Comparison of ENCODE assay signal across 2 cellular contexts in genomic region chr1:62229468-62229867, GRCh38.
TF ChIP-seq lines count a peak whose summit lies in the region.

No MANE protein-coding gene starts in this region.

TF ChIP-seq in HepG2, 621 proteins besides CTCF, POLR2A, EP300 and RAD21:
- TF ChIP-seq ZNF563 (CRISPR knock-in tag; IDR thresholded peaks at IDR 0.05) (no peak), HNRNPUL1 (IDR thresholded peaks at IDR 0.05; ENCODE audit: low read depth, low read length) (no peak), CSRNP1 (CRISPR knock-in tag; IDR thresholded peaks at IDR 0.05) (no peak), ZNF451 (CRISPR knock-in tag; IDR thresholded peaks at IDR 0.05) (no peak), CEBPG (CRISPR knock-in tag; IDR thresholded peaks at IDR 0.05) (peak; percentile 86), RARG (CRISPR knock-in tag; IDR thresholded peaks at IDR 0.05; ENCODE audit: low read depth) (no peak), CEBPB (IDR thresholded peaks at IDR 0.05; ENCODE audit: borderline replicate concordance, low read depth, low read length) (peak; percentile 70; the same call in 1 of the 2 replicates), ZNF501 (CRISPR knock-in tag; IDR thresholded peaks at IDR 0.05) (no peak), HOMEZ (CRISPR knock-in tag; IDR thresholded peaks at IDR 0.05; ENCODE audit: low read depth) (no peak), ZNF24 (IDR thresholded peaks at IDR 0.05) (no peak), SIX1 (CRISPR knock-in tag; IDR thresholded peaks at IDR 0.05; ENCODE audit: borderline replicate concordance) (peak; percentile 78), TGIF2 (CRISPR knock-in tag; IDR thresholded peaks at IDR 0.05) (0 out of 2 replicates have a peak, but pooled peaks have one; percentile 23), HMGA1 (CRISPR knock-in tag; conservative IDR thresholded peaks at IDR 0.05) (no peak), NR2F2 (IDR thresholded peaks at IDR 0.05; ENCODE audit: borderline replicate concordance, low read depth) (no peak), SP2 (CRISPR knock-in tag; IDR thresholded peaks at IDR 0.05) (no peak), ARHGAP35 (CRISPR knock-in tag; IDR thresholded peaks at IDR 0.05; ENCODE audit: borderline replicate concordance) (no peak), NFIB (CRISPR knock-in tag; IDR thresholded peaks at IDR 0.05; ENCODE audit: borderline replicate concordance) (no peak), SIX4 (CRISPR knock-in tag; IDR thresholded peaks at IDR 0.05) (peak; percentile 71; the same call in 1 of the 2 replicates), ZNF446 (CRISPR knock-in tag; IDR thresholded peaks at IDR 0.05) (no peak), ZNF121 (CRISPR knock-in tag; IDR thresholded peaks at IDR 0.05) (no peak), REPIN1 (CRISPR knock-in tag; IDR thresholded peaks at IDR 0.05; ENCODE audit: borderline replicate concordance, low read depth) (no peak), ZNF362 (CRISPR knock-in tag; IDR thresholded peaks at IDR 0.05; ENCODE audit: borderline replicate concordance) (peak; percentile 85; the same call in 1 of the 2 replicates), ZNF792 (CRISPR knock-in tag; IDR thresholded peaks at IDR 0.05) (no peak), TEAD3 (CRISPR knock-in tag; optimal IDR thresholded peaks at IDR 0.05; ENCODE audit: borderline replicate concordance) (peak; percentile 15), ZNF468 (CRISPR knock-in tag; IDR thresholded peaks at IDR 0.05) (no peak)
- TF ChIP-seq, protein P1, sequence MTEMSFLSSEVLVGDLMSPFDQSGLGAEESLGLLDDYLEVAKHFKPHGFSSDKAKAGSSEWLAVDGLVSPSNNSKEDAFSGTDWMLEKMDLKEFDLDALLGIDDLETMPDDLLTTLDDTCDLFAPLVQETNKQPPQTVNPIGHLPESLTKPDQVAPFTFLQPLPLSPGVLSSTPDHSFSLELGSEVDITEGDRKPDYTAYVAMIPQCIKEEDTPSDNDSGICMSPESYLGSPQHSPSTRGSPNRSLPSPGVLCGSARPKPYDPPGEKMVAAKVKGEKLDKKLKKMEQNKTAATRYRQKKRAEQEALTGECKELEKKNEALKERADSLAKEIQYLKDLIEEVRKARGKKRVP (CRISPR knock-in tag; IDR thresholded peaks at IDR 0.05): peak in 1 of 2 experiments; percentile 77; a peak in 2 of 4 replicates
- TF ChIP-seq, protein P2, sequence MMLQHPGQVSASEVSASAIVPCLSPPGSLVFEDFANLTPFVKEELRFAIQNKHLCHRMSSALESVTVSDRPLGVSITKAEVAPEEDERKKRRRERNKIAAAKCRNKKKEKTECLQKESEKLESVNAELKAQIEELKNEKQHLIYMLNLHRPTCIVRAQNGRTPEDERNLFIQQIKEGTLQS (CRISPR knock-in tag; IDR thresholded peaks at IDR 0.05): peak; percentile 72
- TF ChIP-seq, protein P3, sequence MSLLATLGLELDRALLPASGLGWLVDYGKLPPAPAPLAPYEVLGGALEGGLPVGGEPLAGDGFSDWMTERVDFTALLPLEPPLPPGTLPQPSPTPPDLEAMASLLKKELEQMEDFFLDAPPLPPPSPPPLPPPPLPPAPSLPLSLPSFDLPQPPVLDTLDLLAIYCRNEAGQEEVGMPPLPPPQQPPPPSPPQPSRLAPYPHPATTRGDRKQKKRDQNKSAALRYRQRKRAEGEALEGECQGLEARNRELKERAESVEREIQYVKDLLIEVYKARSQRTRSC (CRISPR knock-in tag; IDR thresholded peaks at IDR 0.05; ENCODE audit: low read depth): no peak
TF ChIP-seq in HepG2: peak in this region for 9.

TF ChIP-seq in WTC11, 78 proteins besides CTCF, POLR2A, EP300 and RAD21:
- no peak for TF ChIP-seq GABPB1 (CRISPR knock-in tag; IDR thresholded peaks at IDR 0.05)
- TF ChIP-seq ZNF121 (CRISPR knock-in tag; IDR thresholded peaks at IDR 0.05): peak; percentile 75
- no peak for TF ChIP-seq ZNF219 (CRISPR knock-in tag; IDR thresholded peaks at IDR 0.05; ENCODE audit: borderline replicate concordance)
- TF ChIP-seq, protein P4, sequence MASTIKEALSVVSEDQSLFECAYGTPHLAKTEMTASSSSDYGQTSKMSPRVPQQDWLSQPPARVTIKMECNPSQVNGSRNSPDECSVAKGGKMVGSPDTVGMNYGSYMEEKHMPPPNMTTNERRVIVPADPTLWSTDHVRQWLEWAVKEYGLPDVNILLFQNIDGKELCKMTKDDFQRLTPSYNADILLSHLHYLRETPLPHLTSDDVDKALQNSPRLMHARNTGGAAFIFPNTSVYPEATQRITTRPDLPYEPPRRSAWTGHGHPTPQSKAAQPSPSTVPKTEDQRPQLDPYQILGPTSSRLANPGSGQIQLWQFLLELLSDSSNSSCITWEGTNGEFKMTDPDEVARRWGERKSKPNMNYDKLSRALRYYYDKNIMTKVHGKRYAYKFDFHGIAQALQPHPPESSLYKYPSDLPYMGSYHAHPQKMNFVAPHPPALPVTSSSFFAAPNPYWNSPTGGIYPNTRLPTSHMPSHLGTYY (CRISPR knock-in tag; IDR thresholded peaks at IDR 0.05): no peak
- TF ChIP-seq, protein P5, sequence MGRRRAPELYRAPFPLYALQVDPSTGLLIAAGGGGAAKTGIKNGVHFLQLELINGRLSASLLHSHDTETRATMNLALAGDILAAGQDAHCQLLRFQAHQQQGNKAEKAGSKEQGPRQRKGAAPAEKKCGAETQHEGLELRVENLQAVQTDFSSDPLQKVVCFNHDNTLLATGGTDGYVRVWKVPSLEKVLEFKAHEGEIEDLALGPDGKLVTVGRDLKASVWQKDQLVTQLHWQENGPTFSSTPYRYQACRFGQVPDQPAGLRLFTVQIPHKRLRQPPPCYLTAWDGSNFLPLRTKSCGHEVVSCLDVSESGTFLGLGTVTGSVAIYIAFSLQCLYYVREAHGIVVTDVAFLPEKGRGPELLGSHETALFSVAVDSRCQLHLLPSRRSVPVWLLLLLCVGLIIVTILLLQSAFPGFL (CRISPR knock-in tag; IDR thresholded peaks at IDR 0.05; ENCODE audit: borderline replicate concordance): no peak
- TF ChIP-seq NR2C2 (CRISPR knock-in tag; IDR thresholded peaks at IDR 0.05): no peak
